In the genomic region with DNA sequence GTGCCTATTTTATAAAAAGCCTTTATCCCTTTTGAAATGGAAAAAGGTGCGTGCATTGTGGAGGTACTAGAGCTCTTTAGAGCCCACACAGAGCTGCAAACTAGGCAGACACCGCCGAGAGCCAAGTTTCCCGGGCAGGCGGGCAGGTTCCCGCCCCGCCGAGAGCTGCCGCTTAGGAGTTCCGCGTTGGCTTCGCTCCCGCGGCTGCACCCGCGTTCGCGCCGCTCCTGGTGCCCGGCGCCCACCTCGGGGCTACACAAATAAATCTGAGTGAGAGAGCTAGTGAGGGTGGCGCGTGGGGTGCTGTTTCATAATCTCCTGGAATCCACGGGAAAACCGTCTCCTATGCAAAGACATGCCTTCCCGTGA, we compare ENCODE assay signal across 9 cellular contexts. TPM values are rescaled to one million over a fixed set of nuclear protein-coding genes. Genes with fewer than 3 reads are reported as not detected.
A peak's percentile ranks its signal among the peaks of the same experiment; 100 is the strongest.
DNase-seq lines count a peak whose midpoint lies in the region; ATAC-seq and TF ChIP-seq lines count a peak whose summit lies in the region.
"Had no signal": no experiment of that assay in that cellular context is flagged by ENCODE, and none has a peak within 500 bp of the region (broad histone marks: within the 10 kb centered on the region; RNA-seq: fewer than 3 reads in every experiment).

No MANE protein-coding gene starts in this region.

- CTCF ChIA-PET in GM10248 (lab: Yijun Ruan, JAX) = interaction anchor here (1.0 to 1.6 kb wide), 3 partner anchors 12 to 15 kb away, joined by 3 read pairs; no protein-coding TSS in a partner anchor

- H3K36me3 ChIP-seq in vagina = no peaks in the 10 kb centered on the region

- peaks cover 33% of the 10 kb centered on the region for H3K4me1 ChIP-seq in vagina

- DNase-seq in GM10248 (ENCODE audit: extremely low spot score) (peak; percentile 23), NCI-H526 (lab: John Stamatoyannopoulos, UW) (peak; percentile 21 to 71), dermis blood vessel endothelial cell (peak; percentile 58), lung microvascular endothelial cell (ENCODE audit: low read depth in 2 of 2) (peak; percentile 49 to 60), vagina (ENCODE audit: extremely low spot score in 2 of 2) (no peak), SKM-1 (lab: John Stamatoyannopoulos, UW; ENCODE audit: unreplicated experiment) (no peak)
- DNase-seq: naive B cell had no signal

- H3K27ac ChIP-seq in vagina = peak overlapping the region; percentile 88

- H3K4me3 ChIP-seq in vagina = peak overlapping the region; percentile 73 to 84

- ATAC-seq in GM18873 (IDR thresholded peaks at IDR 0.05; ENCODE audit: low FRiP score, unreplicated experiment) (no peak), HG02870 (IDR thresholded peaks at IDR 0.05; ENCODE audit: unreplicated experiment) (no peak)

- no peak for TF ChIP-seq POLR2A in vagina (IDR thresholded peaks at IDR 0.05)

- H3K9me3 ChIP-seq in vagina = no peaks in the 10 kb centered on the region

- POLR2A ChIA-PET in GM10248 (lab: Yijun Ruan, JAX) = no interaction called here

- TF ChIP-seq CTCF in GM10248 (IDR thresholded peaks at IDR 0.05; ENCODE audit: control extremely low read depth, extremely low read depth, low read depth, missing control alignments) = no peak
- TF ChIP-seq CTCF in vagina (IDR thresholded peaks at IDR 0.05) = no peak

- H3K27me3 ChIP-seq in vagina = no peaks in the 10 kb centered on the region

- intact Hi-C loops in vagina (cut with DNase I) = no loop called here

RNA-seq across cellular contexts. Expression of a gene that starts 0.7 kb away (rescaled TPM):
- total RNA-seq in dermis blood vessel endothelial cell (8.8 and 13.1 TPM in 2 replicates), lung microvascular endothelial cell (1.8 and 10.7 TPM in 2 replicates), vagina (20.4 TPM)

Comparison
In these comparisons a context has a peak if more than half of its experiments do, and no peak if none do; other contexts are left out.
1. DNase-seq: peak in GM10248 (single experiment), NCI-H526 (2 of 2), dermis blood vessel endothelial cell (single experiment) and lung microvascular endothelial cell (2 of 2); none in vagina (0 of 2) and SKM-1 (single experiment).